ENCODE assay signal across 8 cellular contexts in the genomic region with DNA sequence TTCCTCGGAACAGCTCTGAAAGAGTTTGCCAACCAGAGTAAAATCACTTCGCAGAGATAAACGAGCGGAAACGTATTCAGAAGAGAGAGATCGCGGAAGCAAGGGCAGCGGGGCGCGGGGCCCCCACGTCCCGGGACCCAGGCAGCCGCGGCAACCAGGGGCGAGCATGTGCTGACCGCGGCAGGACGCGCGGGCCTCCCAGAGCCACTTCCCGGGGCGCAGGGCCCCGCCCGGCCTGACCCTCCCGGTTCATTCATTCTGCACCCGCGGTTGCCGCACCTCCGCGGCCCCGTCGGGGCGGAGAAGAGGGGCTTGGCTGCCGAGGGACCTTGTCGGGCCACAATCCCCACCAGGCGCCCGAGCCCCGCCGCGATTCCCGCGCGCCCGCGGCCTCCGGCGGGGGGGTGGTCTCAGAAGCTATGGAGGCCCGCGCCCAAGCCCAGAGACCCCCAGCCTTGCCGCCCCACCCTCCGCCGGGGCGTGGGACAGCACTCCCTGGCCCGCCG. TPM values are rescaled to one million over a fixed set of nuclear protein-coding genes. Genes with fewer than 3 reads are reported as not detected.
DNase-seq lines count a peak whose midpoint lies in the region; ATAC-seq and TF ChIP-seq lines count a peak whose summit lies in the region.

No MANE protein-coding gene starts in this region.

- TF ChIP-seq CTCF in activated B cell treated with CpG ODN at 0.5 μM for 24 hours (IDR thresholded peaks at IDR 0.05) (no peak), colonic mucosa (IDR thresholded peaks at IDR 0.05) (no peak), lower lobe of right lung (IDR thresholded peaks at IDR 0.05) (no peak)

- H3K4me1 ChIP-seq in colonic mucosa (peaks cover 18% of the 10 kb centered on the region), lower lobe of right lung (peaks cover 42% of the 10 kb centered on the region)

- H3K36me3 Mint-ChIP-seq in activated B cell treated with CpG ODN at 0.5 μM for 24 hours (ENCODE audit: low read depth) = peaks cover 8% of the 10 kb centered on the region
- peaks cover 7 to 23% of the 10 kb centered on the region in 2 donors for H3K36me3 Mint-ChIP-seq in stimulated activated naive B cell treated with anti-CD40 and anti-IgM and Interleukin-4, amounts not matched to agents 10 μg/mL and 1 μg/mL and 100 μg/mL, for 72 hours

- peak overlapping the region; percentile 96 for H3K4me3 Mint-ChIP-seq in activated B cell treated with CpG ODN at 0.5 μM for 24 hours
- peak overlapping the region; percentile 93 to 94 for H3K4me3 Mint-ChIP-seq in stimulated activated naive B cell treated with anti-CD40 and anti-IgM and Interleukin-4, amounts not matched to agents 10 μg/mL and 1 μg/mL and 100 μg/mL, for 72 hours

- H3K27me3 ChIP-seq in colonic mucosa = no peaks in the 10 kb centered on the region
- H3K27me3 ChIP-seq in lower lobe of right lung (ENCODE audit: low read depth) = no peaks in the 10 kb centered on the region

- ATAC-seq in HG03196 (IDR thresholded peaks at IDR 0.05; ENCODE audit: unreplicated experiment) (peak; percentile 9), activated B cell treated with CpG ODN at 0.5 μM for 24 hours (ENCODE audit: low read depth) (peak; percentile 2), lower lobe of right lung (peak; percentile 48 to 51), GM18870 (IDR thresholded peaks at IDR 0.05; ENCODE audit: unreplicated experiment) (no peak)
- peak; percentile 9 to 13 for ATAC-seq in stimulated activated naive B cell treated with anti-CD40 and anti-IgM and Interleukin-4, amounts not matched to agents 10 μg/mL and 1 μg/mL and 100 μg/mL, for 72 hours (replicated peaks)

- intact Hi-C loops in activated B cell treated with CpG ODN at 0.5 μM for 24 hours (cut with micrococcal nuclease) (loop anchor here (1.0 to 10.0 kb wide), 6 partner anchors 236 to 1776 kb away; partner anchors contain the start of genes BTG1, CRADD, EEA1 and FGD6), colonic mucosa (cut with DNase I) (no loop called here), lower lobe of right lung (cut with DNase I) (no loop called here)

- peaks cover 63% of the 10 kb centered on the region for H3K4me1 Mint-ChIP-seq in activated B cell treated with CpG ODN at 0.5 μM for 24 hours
- H3K4me1 Mint-ChIP-seq in stimulated activated naive B cell treated with anti-CD40 and anti-IgM and Interleukin-4, amounts not matched to agents 10 μg/mL and 1 μg/mL and 100 μg/mL, for 72 hours = peaks cover 46 to 63% of the 10 kb centered on the region in 2 donors

- peak overlapping the region; percentile 92 for H3K27ac Mint-ChIP-seq in activated B cell treated with CpG ODN at 0.5 μM for 24 hours
- peak overlapping the region; percentile 97 for H3K27ac Mint-ChIP-seq in stimulated activated naive B cell treated with anti-CD40 and anti-IgM and Interleukin-4, amounts not matched to agents 10 μg/mL and 1 μg/mL and 100 μg/mL, for 72 hours

- CTCF ChIA-PET in activated B cell treated with CpG ODN at 0.5 μM for 24 hours (lab: Charles Lee) = no interaction called here

- no peaks in the 10 kb centered on the region for H3K9me3 ChIP-seq in colonic mucosa
- H3K9me3 ChIP-seq in lower lobe of right lung = no peaks in the 10 kb centered on the region

- H3K4me3 ChIP-seq in colonic mucosa (peak overlapping the region; percentile 96), lower lobe of right lung (peak overlapping the region; percentile 90)

- no peaks in the 10 kb centered on the region for H3K27me3 Mint-ChIP-seq in activated B cell treated with CpG ODN at 0.5 μM for 24 hours
- H3K27me3 Mint-ChIP-seq in stimulated activated naive B cell treated with anti-CD40 and anti-IgM and Interleukin-4, amounts not matched to agents 10 μg/mL and 1 μg/mL and 100 μg/mL, for 72 hours = no peaks in the 10 kb centered on the region

- H3K36me3 ChIP-seq in colonic mucosa (no peaks in the 10 kb centered on the region), lower lobe of right lung (no peaks in the 10 kb centered on the region)

- peak overlapping the region; percentile 78 to 97 for H3K9ac ChIP-seq in colonic mucosa (ENCODE audit: low read depth in 2 of 2, low read length in 2 of 2)

- POLR2A ChIA-PET in activated B cell treated with CpG ODN at 0.5 μM for 24 hours (lab: Charles Lee) = interaction anchor here (0.6 to 3.2 kb wide), 6 partner anchors 10 to 512 kb away, joined by 3 to 32 read pairs (median 9); partner anchors contain the start of genes EEA1 and MRPL42

- DNase-seq in DMS53 treated with DMSO at 0.1 percent for 48 hours (lab: John Stamatoyannopoulos, UW; ENCODE audit: unreplicated experiment) (peak; percentile 17), activated B cell treated with CpG ODN at 0.5 μM for 24 hours (no peak), colonic mucosa (peak; percentile 50), lower lobe of right lung (peak; percentile 73), GDM1 (lab: John Stamatoyannopoulos, UW) (no peak)
- peak; percentile 10 for DNase-seq in stimulated activated naive B cell treated with anti-CD40 and anti-IgM and Interleukin-4, amounts not matched to agents 10 μg/mL and 1 μg/mL and 100 μg/mL, for 72 hours

- H3K9me3 Mint-ChIP-seq in activated B cell treated with CpG ODN at 0.5 μM for 24 hours = no peaks in the 10 kb centered on the region
- H3K9me3 Mint-ChIP-seq in stimulated activated naive B cell treated with anti-CD40 and anti-IgM and Interleukin-4, amounts not matched to agents 10 μg/mL and 1 μg/mL and 100 μg/mL, for 72 hours = no peaks in the 10 kb centered on the region

- peak overlapping the region; percentile 82 for H3K27ac ChIP-seq in colonic mucosa
- peak overlapping the region; percentile 95 for H3K27ac ChIP-seq in lower lobe of right lung

RNA-seq across cellular contexts. Expression of gene UBE2N, which starts 0.6 kb away (rescaled TPM):
- 152 and 163 TPM in 2 replicates for total RNA-seq in activated B cell treated with CpG ODN at 0.5 μM for 24 hours
- 100 to 1,000 TPM; 106 to 137 TPM for total RNA-seq in colonic mucosa
- 65.7 TPM for total RNA-seq in lower lobe of right lung

RNA-seq across cellular contexts. Expression of gene MRPL42, which starts 26.1 kb away (rescaled TPM):
- total RNA-seq in activated B cell treated with CpG ODN at 0.5 μM for 24 hours (40.9 and 44.6 TPM in 2 replicates), colonic mucosa (10 to 100 TPM; 76.4 to 82.8 TPM), lower lobe of right lung (44.4 TPM)

Comparison
In these comparisons a context has a peak if more than half of its experiments do, and no peak if none do; other contexts are left out.
1. DNase-seq: peak in DMS53 treated with DMSO at 0.1 percent for 48 hours (single experiment), colonic mucosa (single experiment), lower lobe of right lung (single experiment) and stimulated activated naive B cell treated with anti-CD40 and anti-IgM and Interleukin-4, amounts not matched to agents 10 μg/mL and 1 μg/mL and 100 μg/mL, for 72 hours (single experiment); none in activated B cell treated with CpG ODN at 0.5 μM for 24 hours (single experiment) and GDM1 (single experiment).